Comparison of ENCODE assay signal across 8 cellular contexts in genomic region chr19:49849433-49850220, GRCh38. TPM values are rescaled to one million over a fixed set of nuclear protein-coding genes. Genes with fewer than 3 reads are reported as not detected.
DNase-seq lines count a peak whose midpoint lies in the region; ATAC-seq, FAIRE-seq and TF ChIP-seq lines count a peak whose summit lies in the region.

No MANE protein-coding gene starts in this region.

- H3K4me2 ChIP-seq in astrocyte (ENCODE audit: low read length) = peak overlapping the region; percentile 93

- H3K27me3 Mint-ChIP-seq in astrocyte (ENCODE audit: low read depth, unreplicated experiment) = no peaks in the 10 kb centered on the region

- H3K27me3 ChIP-seq in left ventricle myocardium inferior (ENCODE audit: low read depth) (no peaks in the 10 kb centered on the region), astrocyte (ENCODE audit: insufficient read depth, low read length) (no peaks in the 10 kb centered on the region), lung (ENCODE audit: control insufficient read depth, insufficient read depth) (no peaks in the 10 kb centered on the region)

- WGBS in lung, 2 donors = 91% methylated on average over 15 of the region's 15 CpGs
- 93% methylated on average over 15 of the region's 15 CpGs for WGBS in urinary bladder

- H3K36me3 ChIP-seq in left ventricle myocardium inferior = peaks cover 5% of the 10 kb centered on the region
- H3K36me3 ChIP-seq in astrocyte (ENCODE audit: insufficient read depth, low read length) = no peaks in the 10 kb centered on the region
- peaks cover 0 to 3% of the 10 kb centered on the region in 2 donors for H3K36me3 ChIP-seq in lung (ENCODE audit: control insufficient read depth in 2 of 2, insufficient read depth in 2 of 2, low read length in 2 of 2)
- H3K36me3 ChIP-seq in urinary bladder (ENCODE audit: insufficient read depth) = no peaks in the 10 kb centered on the region

- H3K9me3 Mint-ChIP-seq in astrocyte (ENCODE audit: unreplicated experiment) = peaks cover 13% of the 10 kb centered on the region

- no peak for DNase-seq in left ventricle myocardium inferior
- no peak for DNase-seq in Right ventricle myocardium superior
- DNase-seq in astrocyte (ENCODE audit: low read depth) = no peak
- no peak for DNase-seq in lung (ENCODE audit: low spot score)
- DNase-seq in NCI-H2196 (lab: John Stamatoyannopoulos, UW; ENCODE audit: unreplicated experiment) = no peak

- ATAC-seq in Right ventricle myocardium superior (ENCODE audit: poor library complexity) (no peak), lung (ENCODE audit: insufficient read depth, low FRiP score) (no peak), HG03469 (IDR thresholded peaks at IDR 0.05; ENCODE audit: unreplicated experiment) (no peak), GM18502 (IDR thresholded peaks at IDR 0.05; ENCODE audit: poor library complexity, unreplicated experiment) (no peak)

- intact Hi-C loops in left ventricle myocardium inferior (cut with micrococcal nuclease) = no loop called here
- intact Hi-C loops in Right ventricle myocardium superior (cut with DNase I) = loop anchor here (5.0 kb wide), 1 partner anchor 32 kb away; the partner anchor contains the start of gene MED25

- peaks cover 17% of the 10 kb centered on the region for H3K36me3 Mint-ChIP-seq in astrocyte (ENCODE audit: low read depth, unreplicated experiment)

- H3K79me2 ChIP-seq in astrocyte (ENCODE audit: insufficient read depth, low read length) = peaks cover 39% of the 10 kb centered on the region

- H2AFZ ChIP-seq in astrocyte (ENCODE audit: low read depth, low read length) = no peak overlapping the region

- peak overlapping the region; percentile 83 for H3K4me3 Mint-ChIP-seq in astrocyte (ENCODE audit: unreplicated experiment)

- H3K4me3 ChIP-seq in left ventricle myocardium inferior = peak overlapping the region; percentile 85
- peak overlapping the region; percentile 75 for H3K4me3 ChIP-seq in astrocyte (ENCODE audit: insufficient read depth, low read depth, low read length)
- no peak overlapping the region for H3K4me3 ChIP-seq in lung
- peak overlapping the region; percentile 98 for H3K4me3 ChIP-seq in urinary bladder (ENCODE audit: low read depth, low read length)

- H3K4me1 Mint-ChIP-seq in astrocyte (ENCODE audit: low read depth, unreplicated experiment) = peaks cover 24% of the 10 kb centered on the region

- FAIRE-seq in astrocyte (lab: Jason Lieb, UNC) = no peak

- H3K9ac ChIP-seq in astrocyte (ENCODE audit: low read length) = peak overlapping the region; percentile 99

- H4K20me1 ChIP-seq in astrocyte (ENCODE audit: insufficient read depth, low read length) = peaks cover 45% of the 10 kb centered on the region

- H3K9me3 ChIP-seq in left ventricle myocardium inferior (replicated peaks) (peaks cover 5% of the 10 kb centered on the region), astrocyte (ENCODE audit: insufficient read depth, low read depth, low read length) (no peaks in the 10 kb centered on the region), lung (ENCODE audit: control insufficient read depth in 2 of 2, insufficient read depth in 1 of 2, low read length in 1 of 2) (no peaks in the 10 kb centered on the region)

- TF ChIP-seq CTCF in left ventricle myocardium inferior (IDR thresholded peaks at IDR 0.05; ENCODE audit: borderline replicate concordance) (no peak), astrocyte (IDR thresholded peaks at IDR 0.05; ENCODE audit: insufficient read depth, low read depth, low read length) (no peak), lung (IDR thresholded peaks at IDR 0.05; ENCODE audit: control extremely low read depth, extremely low read depth) (no peak)

- H3K4me1 ChIP-seq in left ventricle myocardium inferior (peaks cover 38% of the 10 kb centered on the region), astrocyte (ENCODE audit: insufficient read depth, low read length) (peaks cover 28% of the 10 kb centered on the region), lung (ENCODE audit: control insufficient read depth in 2 of 2, insufficient read depth in 2 of 2, low read length in 2 of 2) (peaks cover 0 to 12% of the 10 kb centered on the region in 2 donors), urinary bladder (ENCODE audit: insufficient read depth) (no peaks in the 10 kb centered on the region)

- H3K27ac Mint-ChIP-seq in astrocyte (ENCODE audit: unreplicated experiment) = peak overlapping the region; percentile 29

- H3K27ac ChIP-seq in left ventricle myocardium inferior (replicated peaks) (peak overlapping the region; percentile 99), astrocyte (ENCODE audit: low read depth, low read length) (no peak overlapping the region), lung (ENCODE audit: low read depth in 1 of 2, low read length in 1 of 2) (peak overlapping the region; percentile 69 to 80), urinary bladder (ENCODE audit: low read depth) (no peak overlapping the region)

RNA-seq across cellular contexts. Expression of gene PTOV1, which starts 1.3 kb away (rescaled TPM):
- total RNA-seq in left ventricle myocardium inferior (104 TPM), Right ventricle myocardium superior (120 TPM), astrocyte (162 and 172 TPM in 2 replicates), lung (100 to 1,000 TPM in 1 of 2 donors, 10 to 100 TPM in 1; 77.4 to 115 TPM), urinary bladder (46.1 TPM)
- polyA plus RNA-seq in lung (100 to 1,000 TPM in 1 of 2 donors, 10 to 100 TPM in 1; 62.9 to 101 TPM), urinary bladder (121 TPM)

RNA-seq across cellular contexts. Expression of gene PNKP, which starts 17.7 kb away (rescaled TPM):
- total RNA-seq in left ventricle myocardium inferior (45.1 TPM), Right ventricle myocardium superior (36.3 TPM), astrocyte (49.1 and 54.8 TPM in 2 replicates), lung (100 to 1,000 TPM in 1 of 2 donors, 10 to 100 TPM in 1; 44.7 to 120 TPM), urinary bladder (28.4 TPM)
- polyA plus RNA-seq in lung (10 to 100 TPM; 53.3 to 75.1 TPM), urinary bladder (31.4 TPM)

RNA-seq across cellular contexts. Expression of gene AKT1S1, which starts 27.5 kb away (rescaled TPM):
- total RNA-seq in left ventricle myocardium inferior (36.0 TPM), Right ventricle myocardium superior (35.0 TPM), astrocyte (104 and 116 TPM in 2 replicates), lung (10 to 100 TPM in 1 of 2 donors, 1 to 10 TPM in 1; 6.7 to 39.5 TPM), urinary bladder (4.7 TPM)
- polyA plus RNA-seq in lung (10 to 100 TPM; 32.2 to 46.4 TPM), urinary bladder (55.0 TPM)

RNA-seq across cellular contexts. Expression of gene TBC1D17, which starts 27.9 kb away (rescaled TPM):
- total RNA-seq in left ventricle myocardium inferior (47.5 TPM), Right ventricle myocardium superior (46.0 TPM), astrocyte (29.1 and 32.2 TPM in 2 replicates), lung (10 to 100 TPM; 23.3 to 52.9 TPM), urinary bladder (8.5 TPM)
- polyA plus RNA-seq in lung (10 to 100 TPM; 27.6 to 37.1 TPM), urinary bladder (74.6 TPM)

RNA-seq across cellular contexts. Expression of gene MED25, which starts 31.5 kb away (rescaled TPM):
- 65.8 TPM for total RNA-seq in left ventricle myocardium inferior
- 83.4 TPM for total RNA-seq in Right ventricle myocardium superior
- total RNA-seq in astrocyte = 61.3 and 72.2 TPM in 2 replicates
- total RNA-seq in lung = 10 to 100 TPM; 43.6 to 75.2 TPM
- polyA plus RNA-seq in lung = 10 to 100 TPM; 42.6 to 52.6 TPM
- 16.7 TPM for total RNA-seq in urinary bladder
- polyA plus RNA-seq in urinary bladder = 42.9 TPM

Comparison
In these comparisons a context has a peak if more than half of its experiments do, and no peak if none do; other contexts are left out.
1. H3K27ac ChIP-seq: peak in left ventricle myocardium inferior (single experiment) and lung (2 of 2); none in astrocyte (single experiment) and urinary bladder (single experiment).